In genomic region chr12:119988788-119989618, GRCh38 we compare ENCODE assay signal across 1 cellular context.
TF ChIP-seq lines count a peak whose summit lies in the region.

BICDL1 (plus strand) TSS chr12:119989236; CDS start chr12:119989869, 633 bp downstream.

TF ChIP-seq in HEK293, 187 proteins besides CTCF, POLR2A, EP300 and RAD21 (continued from another document):
- TF ChIP-seq ZSCAN5A (tag by site-specific recombination; IDR thresholded peaks at IDR 0.05) (no peak), ZNF211 (tag by site-specific recombination; IDR thresholded peaks at IDR 0.05; ENCODE audit: low read depth) (no peak), ZNF341 (tag by site-specific recombination; IDR thresholded peaks at IDR 0.05; ENCODE audit: low read depth) (peak; percentile 65; the same call in 1 of the 2 replicates), KLF9 (tag by site-specific recombination; IDR thresholded peaks at IDR 0.05; ENCODE audit: low read depth) (peak; percentile 100), KLF10 (tag by site-specific recombination; IDR thresholded peaks at IDR 0.05) (peak; percentile 70), ZBTB49 (tag by site-specific recombination; IDR thresholded peaks at IDR 0.05; ENCODE audit: low read depth) (no peak), ZNF677 (tag by site-specific recombination; IDR thresholded peaks at IDR 0.05) (0 out of 2 replicates have a peak, but pooled peaks have one; percentile 11), ZNF660 (tag by site-specific recombination; IDR thresholded peaks at IDR 0.05) (0 out of 2 replicates have a peak, but pooled peaks have one; percentile 7), SP7 (tag by site-specific recombination; IDR thresholded peaks at IDR 0.05) (0 out of 2 replicates have a peak, but pooled peaks have one; percentile 5), ZNF529 (tag by site-specific recombination; IDR thresholded peaks at IDR 0.05; ENCODE audit: insufficient replicate concordance) (no peak), ZNF544 (tag by site-specific recombination; IDR thresholded peaks at IDR 0.05) (no peak), IKZF3 (tag by site-specific recombination; IDR thresholded peaks at IDR 0.05) (peak; percentile 47; the same call in 1 of the 2 replicates), GLIS2 (tag by site-specific recombination; IDR thresholded peaks at IDR 0.05) (peak; percentile 93), FEZF1 (tag by site-specific recombination; IDR thresholded peaks at IDR 0.05) (peak; percentile 87; the same call in 1 of the 2 replicates), ZNF76 (tag by site-specific recombination; IDR thresholded peaks at IDR 0.05; ENCODE audit: borderline replicate concordance, low read depth) (no peak), ZNF121 (tag by site-specific recombination; IDR thresholded peaks at IDR 0.05) (no peak), ZSCAN23 (tag by site-specific recombination; IDR thresholded peaks at IDR 0.05) (no peak), ZNF280C (tag by site-specific recombination; IDR thresholded peaks at IDR 0.05) (no peak), ZNF571 (tag by site-specific recombination; IDR thresholded peaks at IDR 0.05) (no peak), KLF1 (tag by site-specific recombination; IDR thresholded peaks at IDR 0.05) (peak; percentile 97), SP2 (tag by site-specific recombination; IDR thresholded peaks at IDR 0.05) (peak; percentile 72), SP3 (tag by site-specific recombination; IDR thresholded peaks at IDR 0.05) (peak; percentile 92), MYNN (tag by site-specific recombination; IDR thresholded peaks at IDR 0.05; ENCODE audit: borderline replicate concordance) (no peak), ZNF37A (tag by site-specific recombination; IDR thresholded peaks at IDR 0.05) (no peak), ZSCAN30 (tag by site-specific recombination; IDR thresholded peaks at IDR 0.05) (peak; percentile 38; the same call in 1 of the 2 replicates), ZNF280D (tag by site-specific recombination; IDR thresholded peaks at IDR 0.05) (no peak), KLF16 (tag by site-specific recombination; IDR thresholded peaks at IDR 0.05) (peak; percentile 79; the same call in 1 of the 2 replicates), ZSCAN18 (tag by site-specific recombination; IDR thresholded peaks at IDR 0.05) (no peak), ZFP41 (tag by site-specific recombination; IDR thresholded peaks at IDR 0.05; ENCODE audit: borderline replicate concordance) (no peak), EGR2 (tag by site-specific recombination; IDR thresholded peaks at IDR 0.05; ENCODE audit: low read depth) (peak; percentile 84), PRDM1 (tag by site-specific recombination; IDR thresholded peaks at IDR 0.05) (no peak), ZBTB26 (tag by site-specific recombination; optimal IDR thresholded peaks at IDR 0.05) (peak; percentile 94), ZBTB8A (tag by site-specific recombination; IDR thresholded peaks at IDR 0.05) (peak; percentile 49; the same call in 1 of the 2 replicates)
- TF ChIP-seq, protein P1, sequence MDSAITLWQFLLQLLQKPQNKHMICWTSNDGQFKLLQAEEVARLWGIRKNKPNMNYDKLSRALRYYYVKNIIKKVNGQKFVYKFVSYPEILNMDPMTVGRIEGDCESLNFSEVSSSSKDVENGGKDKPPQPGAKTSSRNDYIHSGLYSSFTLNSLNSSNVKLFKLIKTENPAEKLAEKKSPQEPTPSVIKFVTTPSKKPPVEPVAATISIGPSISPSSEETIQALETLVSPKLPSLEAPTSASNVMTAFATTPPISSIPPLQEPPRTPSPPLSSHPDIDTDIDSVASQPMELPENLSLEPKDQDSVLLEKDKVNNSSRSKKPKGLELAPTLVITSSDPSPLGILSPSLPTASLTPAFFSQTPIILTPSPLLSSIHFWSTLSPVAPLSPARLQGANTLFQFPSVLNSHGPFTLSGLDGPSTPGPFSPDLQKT (IDR thresholded peaks at IDR 0.05; ENCODE audit: borderline replicate concordance, low read depth, low read length), result peak; percentile 60; the same call in 1 of the 2 replicates
- TF ChIP-seq, protein P2, sequence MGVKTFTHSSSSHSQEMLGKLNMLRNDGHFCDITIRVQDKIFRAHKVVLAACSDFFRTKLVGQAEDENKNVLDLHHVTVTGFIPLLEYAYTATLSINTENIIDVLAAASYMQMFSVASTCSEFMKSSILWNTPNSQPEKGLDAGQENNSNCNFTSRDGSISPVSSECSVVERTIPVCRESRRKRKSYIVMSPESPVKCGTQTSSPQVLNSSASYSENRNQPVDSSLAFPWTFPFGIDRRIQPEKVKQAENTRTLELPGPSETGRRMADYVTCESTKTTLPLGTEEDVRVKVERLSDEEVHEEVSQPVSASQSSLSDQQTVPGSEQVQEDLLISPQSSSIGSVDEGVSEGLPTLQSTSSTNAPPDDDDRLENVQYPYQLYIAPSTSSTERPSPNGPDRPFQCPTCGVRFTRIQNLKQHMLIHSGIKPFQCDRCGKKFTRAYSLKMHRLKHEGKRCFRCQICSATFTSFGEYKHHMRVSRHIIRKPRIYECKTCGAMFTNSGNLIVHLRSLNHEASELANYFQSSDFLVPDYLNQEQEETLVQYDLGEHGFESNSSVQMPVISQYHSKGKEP (tag by site-specific recombination; IDR thresholded peaks at IDR 0.05), result peak; percentile 90
- TF ChIP-seq, protein P3, sequence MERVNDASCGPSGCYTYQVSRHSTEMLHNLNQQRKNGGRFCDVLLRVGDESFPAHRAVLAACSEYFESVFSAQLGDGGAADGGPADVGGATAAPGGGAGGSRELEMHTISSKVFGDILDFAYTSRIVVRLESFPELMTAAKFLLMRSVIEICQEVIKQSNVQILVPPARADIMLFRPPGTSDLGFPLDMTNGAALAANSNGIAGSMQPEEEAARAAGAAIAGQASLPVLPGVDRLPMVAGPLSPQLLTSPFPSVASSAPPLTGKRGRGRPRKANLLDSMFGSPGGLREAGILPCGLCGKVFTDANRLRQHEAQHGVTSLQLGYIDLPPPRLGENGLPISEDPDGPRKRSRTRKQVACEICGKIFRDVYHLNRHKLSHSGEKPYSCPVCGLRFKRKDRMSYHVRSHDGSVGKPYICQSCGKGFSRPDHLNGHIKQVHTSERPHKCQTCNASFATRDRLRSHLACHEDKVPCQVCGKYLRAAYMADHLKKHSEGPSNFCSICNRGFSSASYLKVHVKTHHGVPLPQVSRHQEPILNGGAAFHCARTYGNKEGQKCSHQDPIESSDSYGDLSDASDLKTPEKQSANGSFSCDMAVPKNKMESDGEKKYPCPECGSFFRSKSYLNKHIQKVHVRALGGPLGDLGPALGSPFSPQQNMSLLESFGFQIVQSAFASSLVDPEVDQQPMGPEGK (tag by site-specific recombination; IDR thresholded peaks at IDR 0.05), result peak; percentile 71
- TF ChIP-seq, protein P4, sequence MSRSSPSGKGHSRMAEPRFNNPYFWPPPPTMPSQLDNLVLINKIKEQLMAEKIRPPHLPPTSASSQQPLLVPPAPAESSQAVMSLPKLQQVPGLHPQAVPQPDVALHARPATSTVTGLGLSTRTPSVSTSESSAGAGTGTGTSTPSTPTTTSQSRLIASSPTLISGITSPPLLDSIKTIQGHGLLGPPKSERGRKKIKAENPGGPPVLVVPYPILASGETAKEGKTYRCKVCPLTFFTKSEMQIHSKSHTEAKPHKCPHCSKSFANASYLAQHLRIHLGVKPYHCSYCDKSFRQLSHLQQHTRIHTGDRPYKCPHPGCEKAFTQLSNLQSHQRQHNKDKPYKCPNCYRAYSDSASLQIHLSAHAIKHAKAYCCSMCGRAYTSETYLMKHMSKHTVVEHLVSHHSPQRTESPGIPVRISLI (tag by site-specific recombination; IDR thresholded peaks at IDR 0.05), result no peak
